ENCODE assay signal across 7 cellular contexts in genomic region chr14:28701733-28702132, GRCh38.
"Had no signal": no experiment of that assay in that cellular context is flagged by ENCODE, and none has a peak within 500 bp of the region (broad histone marks: within the 10 kb centered on the region; RNA-seq: fewer than 3 reads in every experiment).

No MANE protein-coding gene starts in this region.

- H3K27ac Mint-ChIP-seq: IgD-negative memory B cell had no signal

- H3K4me3 Mint-ChIP-seq: IgD-negative memory B cell had no signal

- ATAC-seq: K562 had no signal

- H3K4me1 Mint-ChIP-seq: IgD-negative memory B cell had no signal

- H3K27ac ChIP-seq: HL-60 had no signal

- DNase-seq: IMR-90, KBM-7, KG1 had no signal

- H3K36me3 Mint-ChIP-seq: IgD-negative memory B cell had no signal

- FAIRE-seq: HTR-8/SVneo, K562 had no signal

- H3K4me3 ChIP-seq: K562 had no signal
